Comparison of ENCODE assay signal across 7 cellular contexts in genomic region chr12:37541356-37541755, GRCh38.
"Had no signal": no experiment of that assay in that cellular context is flagged by ENCODE, and none has a peak within 500 bp of the region (broad histone marks: within the 10 kb centered on the region; RNA-seq: fewer than 3 reads in every experiment).

No MANE protein-coding gene starts in this region.

- ATAC-seq: HCT116, K562 had no signal

- DNase-seq: GM23248, GOT3, H7, HFFc6, IMR-90 had no signal

- H3K27ac Mint-ChIP-seq: HFFc6 had no signal

- H3K4me3 Mint-ChIP-seq: HFFc6 had no signal
